In the genomic region with DNA sequence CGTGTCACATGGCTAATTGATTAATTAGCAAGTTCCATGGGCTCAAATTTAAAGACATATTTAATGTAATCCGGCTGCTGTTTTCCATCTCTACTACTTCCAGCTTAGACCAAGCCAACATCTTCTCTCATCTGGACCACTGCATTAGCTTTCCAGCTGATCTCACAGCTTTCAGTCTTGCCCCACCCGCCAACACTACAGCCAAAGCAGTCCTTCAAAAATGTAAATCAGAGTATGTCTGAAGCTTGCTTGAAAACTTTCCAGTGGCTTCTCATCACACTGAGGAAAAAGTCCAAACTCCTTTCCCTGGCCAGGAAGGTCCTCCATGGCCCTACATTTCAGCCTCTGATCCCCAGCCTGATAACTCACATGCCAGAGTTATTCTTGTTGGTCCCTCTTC, we compare ENCODE assay signal across 1 cellular context.
TF ChIP-seq lines count a peak whose summit lies in the region.

No MANE protein-coding gene starts in this region.

TF ChIP-seq in HepG2, 621 proteins besides CTCF, POLR2A, EP300 and RAD21:
- TF ChIP-seq NAIF1 (CRISPR knock-in tag; IDR thresholded peaks at IDR 0.05; ENCODE audit: borderline replicate concordance) (no peak), DNMT3B (CRISPR knock-in tag; conservative IDR thresholded peaks at IDR 0.05) (no peak), NFKB2 (CRISPR knock-in tag; IDR thresholded peaks at IDR 0.05; ENCODE audit: borderline replicate concordance) (no peak), NKX3-1 (CRISPR knock-in tag; IDR thresholded peaks at IDR 0.05) (no peak), ZNF790 (CRISPR knock-in tag; IDR thresholded peaks at IDR 0.05; ENCODE audit: borderline replicate concordance) (no peak), HDAC6 (IDR thresholded peaks at IDR 0.05; ENCODE audit: low read depth, low read length) (no peak)
